11 cellular contexts compared by ENCODE assay signal in the genomic region with DNA sequence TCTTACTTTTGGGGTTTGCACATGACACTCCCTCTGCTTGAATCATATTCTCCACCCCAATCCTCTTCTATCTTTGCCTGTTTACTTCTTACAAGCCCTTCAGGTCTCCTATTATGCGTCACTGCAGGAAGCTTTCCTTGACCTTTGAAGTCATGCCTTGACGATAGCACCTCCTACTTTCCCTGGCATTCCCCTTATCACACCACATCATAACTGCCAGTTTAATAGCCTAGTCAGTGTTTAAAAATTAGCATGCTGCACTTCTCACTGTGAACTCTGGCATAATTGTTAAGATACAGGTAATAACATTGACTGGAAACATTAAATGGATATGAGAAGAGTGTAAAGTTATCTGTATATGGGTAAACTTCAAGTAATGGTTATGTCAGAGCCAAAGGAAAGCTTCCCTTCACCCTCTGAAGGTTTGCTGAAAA. TPM values are rescaled to one million over a fixed set of nuclear protein-coding genes. Genes with fewer than 3 reads are reported as not detected.
DNase-seq lines count a peak whose midpoint lies in the region; ATAC-seq and TF ChIP-seq lines count a peak whose summit lies in the region.
"Had no signal": no experiment of that assay in that cellular context is flagged by ENCODE, and none has a peak within 500 bp of the region (broad histone marks: within the 10 kb centered on the region; RNA-seq: fewer than 3 reads in every experiment).

No MANE protein-coding gene starts in this region.

- H3K4me3 ChIP-seq in breast epithelium = no peak overlapping the region

- H3K27me3 Mint-ChIP-seq in MCF 10A (ENCODE audit: insufficient read depth, unreplicated experiment) (no peaks in the 10 kb centered on the region), CD14-positive monocyte (ENCODE audit: low read depth in 3 of 3) (peaks cover 3% of the 10 kb centered on the region in 3 donors)
- H3K27me3 Mint-ChIP-seq in T-helper 2 cell treated with Interferon-gamma antibody and Interleukin-4, amounts not matched to agents 5 μg/mL and 100 μg/mL, for 36 hours (ENCODE audit: low read depth) = peaks cover 3% of the 10 kb centered on the region
- H3K27me3 Mint-ChIP-seq: brain had no signal

- CTCF ChIA-PET in MCF 10A (lab: Yijun Ruan, JAX) = no interaction called here

- H3K4me1 Mint-ChIP-seq in MCF 10A (ENCODE audit: insufficient read depth, unreplicated experiment) (peaks cover 7% of the 10 kb centered on the region), CD14-positive monocyte (peaks cover 9% of the 10 kb centered on the region)
- peaks cover 8% of the 10 kb centered on the region for H3K4me1 Mint-ChIP-seq in T-helper 2 cell treated with Interferon-gamma antibody and Interleukin-4, amounts not matched to agents 5 μg/mL and 100 μg/mL, for 36 hours (ENCODE audit: low read depth)

- no peak for TF ChIP-seq CTCF in MCF 10A (IDR thresholded peaks at IDR 0.05; ENCODE audit: unreplicated experiment)
- TF ChIP-seq CTCF in breast epithelium (IDR thresholded peaks at IDR 0.05) = no peak
- TF ChIP-seq CTCF in CD14-positive monocyte (IDR thresholded peaks at IDR 0.05) = no peak

- H3K4me3 Mint-ChIP-seq in MCF 10A (ENCODE audit: unreplicated experiment) (no peak overlapping the region), CD14-positive monocyte (no peak overlapping the region)
- no peak overlapping the region for H3K4me3 Mint-ChIP-seq in T-helper 2 cell treated with Interferon-gamma antibody and Interleukin-4, amounts not matched to agents 5 μg/mL and 100 μg/mL, for 36 hours
- H3K4me3 Mint-ChIP-seq: brain had no signal

- H3K27ac Mint-ChIP-seq in MCF 10A (ENCODE audit: low read depth, unreplicated experiment) = no peak overlapping the region
- H3K27ac Mint-ChIP-seq in T-helper 2 cell treated with Interferon-gamma antibody and Interleukin-4, amounts not matched to agents 5 μg/mL and 100 μg/mL, for 36 hours = peak overlapping the region; percentile 0
- no peak overlapping the region for H3K27ac Mint-ChIP-seq in CD14-positive monocyte

- H3K4me1 ChIP-seq in breast epithelium = no peaks in the 10 kb centered on the region

- H3K36me3 ChIP-seq in breast epithelium = no peaks in the 10 kb centered on the region

- intact Hi-C loops in MCF 10A (cut with micrococcal nuclease) (no loop called here), breast epithelium (cut with DNase I; ENCODE audit: low total_unique reads) (no loop called here), CD14-positive monocyte (cut with micrococcal nuclease) (no loop called here)

- POLR2A ChIA-PET in MCF 10A (lab: Yijun Ruan, JAX) = interaction anchor here (0.9 to 3.4 kb wide), 6 partner anchors 10 to 52 kb away, joined by 3 to 17 read pairs (median 4); partner anchors contain the start of gene CSNK1G3

- H3K36me3 Mint-ChIP-seq in MCF 10A (ENCODE audit: insufficient read depth, unreplicated experiment) (no peaks in the 10 kb centered on the region), CD14-positive monocyte (no peaks in the 10 kb centered on the region)
- H3K36me3 Mint-ChIP-seq in T-helper 2 cell treated with Interferon-gamma antibody and Interleukin-4, amounts not matched to agents 5 μg/mL and 100 μg/mL, for 36 hours (ENCODE audit: low read depth) = no peaks in the 10 kb centered on the region
- H3K36me3 Mint-ChIP-seq: brain had no signal

- H3K27ac ChIP-seq in breast epithelium = no peak overlapping the region

- no peaks in the 10 kb centered on the region for H3K9me3 ChIP-seq in breast epithelium

- no peak for TF ChIP-seq POLR2A in breast epithelium (IDR thresholded peaks at IDR 0.05)

- ATAC-seq in esophagus mucosa (peak; percentile 97), HG03095 (IDR thresholded peaks at IDR 0.05; ENCODE audit: unreplicated experiment) (no peak)
- ATAC-seq in stimulated activated naive CD8-positive, alpha-beta T cell treated with anti-CD3 and anti-CD28 coated beads, Interleukin-15, Interleukin-2, amounts not matched to agents 100 U/mL and 50 U/mL, for 24 hours = peak; percentile 98

- no peaks in the 10 kb centered on the region for H3K27me3 ChIP-seq in breast epithelium

- DNase-seq in MCF 10A (ENCODE audit: unreplicated experiment) (peak; percentile 57), breast epithelium (ENCODE audit: low spot score in 2 of 2) (no peak), CD14-positive monocyte (ENCODE audit: low spot score) (no peak), globus pallidus (ENCODE audit: low spot score) (no peak)
- DNase-seq in T-helper 2 cell treated with Interferon-gamma antibody and Interleukin-4, amounts not matched to agents 5 μg/mL and 100 μg/mL, for 36 hours (ENCODE audit: low spot score) = peak; percentile 68
- peak; percentile 35 for DNase-seq in stimulated activated naive CD8-positive, alpha-beta T cell treated with anti-CD3 and anti-CD28 coated beads, Interleukin-15, Interleukin-2, amounts not matched to agents 100 U/mL and 50 U/mL, for 24 hours
- DNase-seq: KBM-7, left cardiac atrium had no signal

- no TSS peak for BruUV-seq in MCF 10A (replicated peaks; lab: Mats Ljungman, UMichigan)

- H3K9me3 Mint-ChIP-seq in MCF 10A (ENCODE audit: unreplicated experiment) = no peaks in the 10 kb centered on the region
- H3K9me3 Mint-ChIP-seq in T-helper 2 cell treated with Interferon-gamma antibody and Interleukin-4, amounts not matched to agents 5 μg/mL and 100 μg/mL, for 36 hours = no peaks in the 10 kb centered on the region
- peaks cover 0 to 2% (median 0%) of the 10 kb centered on the region in 7 donors for H3K9me3 Mint-ChIP-seq in CD14-positive monocyte

RNA-seq across cellular contexts. Expression of gene CEP120, which starts 37.1 kb away (rescaled TPM):
- total RNA-seq in MCF 10A (2022) (49.8 and 54.5 TPM in 2 replicates), breast epithelium (10 to 100 TPM; 18.7 to 30.7 (median 23.3) TPM), esophagus mucosa (9.5 TPM)
- polyA plus RNA-seq in CD14-positive monocyte = 1 to 10 TPM; 6.6 to 7.2 TPM

RNA-seq across cellular contexts. Expression of gene CSNK1G3, which starts 51.7 kb away (rescaled TPM):
- 92.8 and 110 TPM in 2 replicates for total RNA-seq in MCF 10A (2022)
- 10 to 100 TPM; 37.8 to 77.3 (median 55.7) TPM for total RNA-seq in breast epithelium
- 28.4 TPM for total RNA-seq in esophagus mucosa
- polyA plus RNA-seq in CD14-positive monocyte = 10 to 100 TPM; 17.1 to 22.3 TPM

Comparison
In these comparisons a context has a peak if more than half of its experiments do, and no peak if none do; other contexts are left out.
1. DNase-seq: peak in MCF 10A (single experiment), T-helper 2 cell treated with Interferon-gamma antibody and Interleukin-4, amounts not matched to agents 5 μg/mL and 100 μg/mL, for 36 hours (single experiment) and stimulated activated naive CD8-positive, alpha-beta T cell treated with anti-CD3 and anti-CD28 coated beads, Interleukin-15, Interleukin-2, amounts not matched to agents 100 U/mL and 50 U/mL, for 24 hours (single experiment); none in breast epithelium (0 of 2), CD14-positive monocyte (single experiment) and globus pallidus (single experiment).